ENCODE assay signal across 1 cellular context in the genomic region with DNA sequence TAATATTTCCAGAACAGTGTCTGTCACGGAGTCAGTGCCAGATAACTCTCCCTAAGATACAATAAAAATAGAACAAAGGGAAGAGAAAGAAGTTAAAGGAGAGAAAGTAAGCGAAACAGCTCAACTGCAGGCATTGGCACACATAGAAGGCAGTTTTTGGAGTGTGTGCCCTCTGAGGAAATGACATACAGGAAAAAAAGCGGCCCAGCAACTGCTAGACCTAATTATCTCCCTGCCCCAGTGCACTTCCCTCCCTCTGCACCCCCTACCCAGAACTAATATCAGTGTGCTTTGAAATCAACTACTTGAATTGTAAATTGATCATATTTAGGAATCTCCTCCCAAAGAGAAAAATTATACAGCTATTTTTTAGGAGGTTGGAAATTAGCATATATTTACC.
TF ChIP-seq lines count a peak whose summit lies in the region.

No MANE protein-coding gene starts in this region.

TF ChIP-seq in HepG2, 621 proteins besides CTCF, POLR2A, EP300 and RAD21 (continued from another document):
- no peak for TF ChIP-seq TBX2 (CRISPR knock-in tag; IDR thresholded peaks at IDR 0.05; ENCODE audit: borderline replicate concordance)
- no peak for TF ChIP-seq ZNF672 (CRISPR knock-in tag; IDR thresholded peaks at IDR 0.05)
- TF ChIP-seq REL (CRISPR knock-in tag; conservative IDR thresholded peaks at IDR 0.05), result no peak
- TF ChIP-seq ZMYM4 (CRISPR knock-in tag; IDR thresholded peaks at IDR 0.05), result no peak
- TF ChIP-seq SRSF4 (IDR thresholded peaks at IDR 0.05; ENCODE audit: low read depth, low read length, poor library complexity, severe bottlenecking), result no peak
- TF ChIP-seq ZNF124 (CRISPR knock-in tag; IDR thresholded peaks at IDR 0.05), result no peak
- TF ChIP-seq ZFX (CRISPR knock-in tag; IDR thresholded peaks at IDR 0.05; ENCODE audit: low read depth), result no peak
- TF ChIP-seq, protein P1, sequence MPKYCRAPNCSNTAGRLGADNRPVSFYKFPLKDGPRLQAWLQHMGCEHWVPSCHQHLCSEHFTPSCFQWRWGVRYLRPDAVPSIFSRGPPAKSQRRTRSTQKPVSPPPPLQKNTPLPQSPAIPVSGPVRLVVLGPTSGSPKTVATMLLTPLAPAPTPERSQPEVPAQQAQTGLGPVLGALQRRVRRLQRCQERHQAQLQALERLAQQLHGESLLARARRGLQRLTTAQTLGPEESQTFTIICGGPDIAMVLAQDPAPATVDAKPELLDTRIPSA (CRISPR knock-in tag; IDR thresholded peaks at IDR 0.05; ENCODE audit: borderline replicate concordance), result no peak
